ENCODE assay signal across 16 cellular contexts in the genomic region with DNA sequence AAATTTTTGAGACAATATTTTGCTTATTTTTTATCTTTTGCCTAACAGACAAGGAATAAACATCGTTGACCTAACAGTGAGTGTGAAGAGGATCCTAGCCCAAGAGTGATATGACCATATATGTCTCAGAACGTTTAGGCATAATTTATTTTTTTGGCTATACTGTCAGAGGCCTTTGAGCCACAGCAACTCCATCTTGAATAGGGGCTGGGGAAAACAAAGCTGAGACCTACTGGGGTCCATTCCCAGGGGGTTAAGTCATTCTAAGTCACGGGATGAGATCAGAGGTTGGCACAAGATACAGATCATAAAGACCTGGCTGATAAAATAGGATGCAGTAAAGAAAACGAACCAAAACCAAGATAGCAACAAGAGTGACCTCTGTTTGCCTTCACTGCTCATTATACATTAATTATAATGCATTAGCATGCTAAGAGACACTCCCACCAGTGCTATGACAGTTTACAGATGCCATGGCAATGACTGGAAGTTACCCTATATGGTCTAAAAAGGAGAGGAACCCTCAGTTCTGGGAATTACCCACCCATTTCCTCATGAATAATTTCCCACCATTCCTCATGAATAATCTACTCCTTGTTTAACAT.
"Had no signal": no experiment of that assay in that cellular context is flagged by ENCODE, and none has a peak within 500 bp of the region (broad histone marks: within the 10 kb centered on the region; RNA-seq: fewer than 3 reads in every experiment).

No MANE protein-coding gene starts in this region.

- ATAC-seq: activated CD4-positive, CD25-positive, alpha-beta regulatory T cell treated with anti-CD3 and anti-CD28 coated beads, Interleukin-2, amount 50 U/mL, for 24 hours; left cardiac atrium; lower lobe of right lung; pancreas had no signal

- H3K36me3 ChIP-seq: lower lobe of right lung, pancreas, stomach, upper lobe of left lung had no signal

- DNase-seq: activated naive CD4-positive, alpha-beta T cell; aorta; dermis blood vessel endothelial cell; head of caudate nucleus; left cardiac atrium; lower lobe of right lung; pancreas; stimulated activated CD4-positive, alpha-beta T cell treated with anti-CD3 and anti-CD28 coated beads, Interleukin-12 subunit alpha, Interleukin-12 subunit beta, amount 100 ng/mL, for 4 hours; stimulated activated CD4-positive, alpha-beta T cell treated with anti-CD3 and anti-CD28 coated beads, Interleukin-2, amount 100 ng/mL, for 24 hours; stomach; testis; upper lobe of left lung had no signal

- H3K4me1 ChIP-seq: lower lobe of right lung, pancreas, stomach, testis, upper lobe of left lung had no signal

- H3K27ac Mint-ChIP-seq: activated T-helper 1 cell treated with anti-CD3 and anti-CD28 coated beads, Interleukin-12 subunit alpha, Interleukin-12 subunit beta, Interleukin-2, Interleukin-4 antibody, amounts not matched to agents 30 ng/mL and 10 ng/mL and 1 ng/mL, durations not matched to agents 14 hours and 24 hours and 36 hours had no signal

- H3K9me3 ChIP-seq: lower lobe of right lung, pancreas, stomach, testis, upper lobe of left lung had no signal

- H3K27me3 ChIP-seq: pancreas, stomach, testis, upper lobe of left lung had no signal

- H3K4me3 Mint-ChIP-seq: activated T-helper 1 cell treated with anti-CD3 and anti-CD28 coated beads, Interleukin-12 subunit alpha, Interleukin-12 subunit beta, Interleukin-2, Interleukin-4 antibody, amounts not matched to agents 30 ng/mL and 10 ng/mL and 1 ng/mL, durations not matched to agents 14 hours and 24 hours and 36 hours; neural crest cell had no signal

- H3K4me3 ChIP-seq: lower lobe of right lung, pancreas, stomach, testis, upper lobe of left lung had no signal

- H3K27ac ChIP-seq: epithelial cell of prostate, lower lobe of right lung, pancreas, stomach, testis, upper lobe of left lung had no signal
